ENCODE assay signal across 10 cellular contexts in genomic region chr2:119429225-119430000, GRCh38. TPM values are rescaled to one million over a fixed set of nuclear protein-coding genes. Genes with fewer than 3 reads are reported as not detected.
DNase-seq lines count a peak whose midpoint lies in the region; TF ChIP-seq lines count a peak whose summit lies in the region.
"Had no signal": no experiment of that assay in that cellular context is flagged by ENCODE, and none has a peak within 500 bp of the region (broad histone marks: within the 10 kb centered on the region; RNA-seq: fewer than 3 reads in every experiment).

No MANE protein-coding gene starts in this region.

- no peaks in the 10 kb centered on the region for H3K9me3 Mint-ChIP-seq in osteocyte (ENCODE audit: unreplicated experiment)

- H3K4me1 Mint-ChIP-seq in osteocyte (ENCODE audit: unreplicated experiment), result peaks cover 12% of the 10 kb centered on the region

- no peak for TF ChIP-seq POLR2A in erythroblast (IDR thresholded peaks at IDR 0.05; ENCODE audit: low read length)

- DNase-seq in GM23248, result peak; percentile 39
- no peak for DNase-seq in SK-N-MC (ENCODE audit: low read depth, low spot score)
- peak; percentile 13 for DNase-seq in globus pallidus (ENCODE audit: low spot score)
- peak; percentile 73 for DNase-seq in retinal pigment epithelial cell (ENCODE audit: low read depth)
- DNase-seq in osteocyte (ENCODE audit: extremely low spot score, unreplicated experiment), result no peak
- DNase-seq in ecto neural progenitor cell (ENCODE audit: low spot score), result no peak
- no peak for DNase-seq in GM13976 (ENCODE audit: low spot score)
- no peak for DNase-seq in erythroblast (lab: John Stamatoyannopoulos, UW)
- DNase-seq: activated T-cell treated with anti-CD3 and anti-CD28 coated beads for 4 hours, NCI-H187 had no signal

- H3K27ac ChIP-seq in GM23248, result no peak overlapping the region
- peak overlapping the region; percentile 67 for H3K27ac ChIP-seq in SK-N-MC

- H3K4me1 ChIP-seq in GM23248 (ENCODE audit: insufficient read depth), result no peaks in the 10 kb centered on the region

- no peak overlapping the region for H2AFZ ChIP-seq in GM23248

- no peaks in the 10 kb centered on the region for H4K20me1 ChIP-seq in GM23248 (ENCODE audit: insufficient read depth)

- in situ Hi-C loops in GM23248 (cut with MboI) (no loop called here), GM13976 (cut with MboI; ENCODE audit: low sequenced_read_pairs, unreplicated experiment) (no loop called here)

- no peaks in the 10 kb centered on the region for H3K9me2 ChIP-seq in GM23248 (ENCODE audit: insufficient read depth)

- no peak overlapping the region for H3K4me3 Mint-ChIP-seq in osteocyte (ENCODE audit: unreplicated experiment)

- H3K27me3 Mint-ChIP-seq in osteocyte (ENCODE audit: unreplicated experiment), result peaks cover 62% of the 10 kb centered on the region

- no peak overlapping the region for H3K4me3 ChIP-seq in GM23248
- no peak overlapping the region for H3K4me3 ChIP-seq in SK-N-MC
- H3K4me3 ChIP-seq in retinal pigment epithelial cell (ENCODE audit: low read length), result no peak overlapping the region

- no peak overlapping the region for H3K4me2 ChIP-seq in GM23248 (ENCODE audit: unreplicated experiment)

- no peaks in the 10 kb centered on the region for H3K9me3 ChIP-seq in GM23248 (ENCODE audit: low read depth)
- H3K9me3 ChIP-seq in SK-N-MC (ENCODE audit: low read depth, low read length), result no peaks in the 10 kb centered on the region

- H3K36me3 Mint-ChIP-seq in osteocyte (ENCODE audit: unreplicated experiment), result no peaks in the 10 kb centered on the region

- no peaks in the 10 kb centered on the region for H3K36me3 ChIP-seq in GM23248 (ENCODE audit: low read depth)
- H3K36me3 ChIP-seq in SK-N-MC (ENCODE audit: insufficient read depth, low read length), result no peaks in the 10 kb centered on the region

- peaks cover 6% of the 10 kb centered on the region; the same call in 1 of the 2 replicates for H3K27me3 ChIP-seq in GM23248 (replicated peaks; ENCODE audit: insufficient read depth)

- TF ChIP-seq CTCF in retinal pigment epithelial cell (conservative IDR thresholded peaks at IDR 0.05; ENCODE audit: low read depth, low read length) (no peak), osteocyte (IDR thresholded peaks at IDR 0.05) (no peak), GM13976 (IDR thresholded peaks at IDR 0.05; ENCODE audit: borderline replicate concordance, control extremely low read depth, extremely low read depth, insufficient read depth, missing control alignments) (no peak)

- WGBS in GM23248 (ENCODE audit: low coverage in 1 of 2, low lambda C conversion rate in 2 of 2, missing lambda C conversion rate in 2 of 2), 2 experiments, result 81 to 86% methylated on average over 10 of the region's 10 CpGs

- H3K27ac Mint-ChIP-seq in osteocyte (ENCODE audit: unreplicated experiment), result no peak overlapping the region

- no peaks in the 10 kb centered on the region for H3F3A ChIP-seq in GM23248 (ENCODE audit: insufficient read depth)

- H3K9ac ChIP-seq in GM23248 (no peak overlapping the region), SK-N-MC (ENCODE audit: insufficient read length) (no peak overlapping the region)

- no peaks in the 10 kb centered on the region for H3K79me2 ChIP-seq in GM23248 (ENCODE audit: insufficient read depth)

RNA-seq across cellular contexts. Expression of gene TMEM37, which starts 2.2 kb away (rescaled TPM):
- 1.8 TPM in 1 of 2 replicates, not detected in the other for total RNA-seq in GM23248 (2014; rRNA removed; shearing (Covaris generic))
- polyA plus RNA-seq in GM23248 (2016; fragmentation: Nextera tagmentation; extraction: Ambion mirVana), result 0.53 and 1.5 TPM in 2 replicates
- 0.21 and 0.40 TPM in 2 replicates for total RNA-seq in osteocyte

Comparison
In these comparisons a context has a peak if more than half of its experiments do, and no peak if none do; other contexts are left out.
1. DNase-seq: peak in GM23248 (single experiment), globus pallidus (single experiment) and retinal pigment epithelial cell (single experiment); none in SK-N-MC (single experiment), osteocyte (single experiment), ecto neural progenitor cell (single experiment), GM13976 (single experiment) and erythroblast (0 of 2).